ENCODE assay signal across 12 cellular contexts in the genomic region with DNA sequence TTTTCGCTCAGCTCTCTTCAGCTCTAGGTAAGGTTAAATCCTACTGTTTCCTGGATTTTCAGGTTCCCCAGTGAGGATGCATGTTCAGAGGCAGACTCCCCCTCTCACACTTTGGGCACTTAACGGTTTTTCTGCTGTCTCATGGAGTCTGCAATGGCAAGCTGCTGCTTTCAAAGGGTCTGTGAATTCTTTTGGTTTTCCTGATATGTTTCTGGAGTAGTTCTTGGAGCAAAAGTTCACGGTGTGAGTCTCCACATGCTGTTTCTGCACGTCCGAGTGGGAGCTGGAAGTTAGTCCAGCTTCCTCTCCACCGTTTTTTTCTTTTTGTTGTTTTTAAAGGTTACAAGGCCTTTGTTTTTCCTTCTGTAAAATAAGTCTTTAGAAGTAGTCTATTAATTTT. TPM values are rescaled to one million over a fixed set of nuclear protein-coding genes. Genes with fewer than 3 reads are reported as not detected.
A peak's percentile ranks its signal among the peaks of the same experiment; 100 is the strongest.
DNase-seq lines count a peak whose midpoint lies in the region; ATAC-seq and TF ChIP-seq lines count a peak whose summit lies in the region.
"Had no signal": no experiment of that assay in that cellular context is flagged by ENCODE, and none has a peak within 500 bp of the region (broad histone marks: within the 10 kb centered on the region; RNA-seq: fewer than 3 reads in every experiment).

No MANE protein-coding gene starts in this region.

- CTCF ChIA-PET in activated CD8-positive, alpha-beta T cell treated with anti-CD3 and anti-CD28 coated beads, Interleukin-2, amount 10 ng/mL, durations not matched to agents 7 days and 5 days (lab: Charles Lee), result no interaction called here
- CTCF ChIA-PET in activated CD4-positive, alpha-beta memory T cell treated with anti-CD3 and anti-CD28 coated beads for 36 hours (lab: Charles Lee), result no interaction called here

- H3K27ac Mint-ChIP-seq in activated naive CD4-positive, alpha-beta T cell treated with anti-CD3 and anti-CD28 coated beads, Interleukin-2, amount 50 U/mL, for 24 hours, result peak overlapping the region; percentile 86
- peak overlapping the region; percentile 17 for H3K27ac Mint-ChIP-seq in activated CD8-positive, alpha-beta T cell treated with anti-CD3 and anti-CD28 coated beads, Interleukin-2, amount 10 ng/mL, durations not matched to agents 7 days and 5 days
- peak overlapping the region; percentile 63 for H3K27ac Mint-ChIP-seq in stimulated activated memory B cell treated with anti-CD40 and anti-IgM and Interleukin-4, amounts not matched to agents 10 μg/mL and 1 μg/mL and 100 μg/mL, for 72 hours
- H3K27ac Mint-ChIP-seq in activated CD4-positive, alpha-beta memory T cell treated with anti-CD3 and anti-CD28 coated beads for 36 hours, result no peak overlapping the region

- H3K9me3 ChIP-seq in prostate gland, result no peaks in the 10 kb centered on the region
- H3K9me3 ChIP-seq: pancreas, suprapubic skin had no signal

- no peak for DNase-seq in activated naive CD4-positive, alpha-beta T cell (lab: John Stamatoyannopoulos, UW)
- DNase-seq in activated CD8-positive, alpha-beta T cell treated with anti-CD3 and anti-CD28 coated beads, Interleukin-2, amount 10 ng/mL, durations not matched to agents 7 days and 5 days, result no peak
- DNase-seq in iris pigment epithelial cell (ENCODE audit: low read depth), result peak; percentile 11
- DNase-seq in prostate gland (ENCODE audit: low spot score), result no peak
- DNase-seq in activated CD4-positive, alpha-beta memory T cell treated with anti-CD3 and anti-CD28 coated beads for 36 hours, result no peak
- DNase-seq: amniotic stem cell, pancreas, SW 1271 had no signal

- no peaks in the 10 kb centered on the region for H3K4me1 ChIP-seq in prostate gland (replicated peaks)

- H3K27ac ChIP-seq in prostate gland, result no peak overlapping the region
- H3K27ac ChIP-seq: suprapubic skin had no signal

- H3K36me3 ChIP-seq in prostate gland, result no peaks in the 10 kb centered on the region
- H3K36me3 ChIP-seq: pancreas, suprapubic skin had no signal

- H3K4me3 Mint-ChIP-seq in activated naive CD4-positive, alpha-beta T cell treated with anti-CD3 and anti-CD28 coated beads, Interleukin-2, amount 50 U/mL, for 24 hours, result peak overlapping the region; percentile 26
- H3K4me3 Mint-ChIP-seq in activated CD8-positive, alpha-beta T cell treated with anti-CD3 and anti-CD28 coated beads, Interleukin-2, amount 10 ng/mL, durations not matched to agents 7 days and 5 days, result no peak overlapping the region
- H3K4me3 Mint-ChIP-seq in stimulated activated memory B cell treated with anti-CD40 and anti-IgM and Interleukin-4, amounts not matched to agents 10 μg/mL and 1 μg/mL and 100 μg/mL, for 72 hours, result no peak overlapping the region
- H3K4me3 Mint-ChIP-seq in activated CD4-positive, alpha-beta memory T cell treated with anti-CD3 and anti-CD28 coated beads for 36 hours, result no peak overlapping the region

- POLR2A ChIA-PET in activated CD8-positive, alpha-beta T cell treated with anti-CD3 and anti-CD28 coated beads, Interleukin-2, amount 10 ng/mL, durations not matched to agents 7 days and 5 days (lab: Charles Lee), result no interaction called here
- POLR2A ChIA-PET in activated CD4-positive, alpha-beta memory T cell treated with anti-CD3 and anti-CD28 coated beads for 36 hours (lab: Charles Lee), result no interaction called here

- 74% methylated on average over 6 of the region's 6 CpGs for WGBS in prostate gland

- no peaks in the 10 kb centered on the region for H3K27me3 ChIP-seq in prostate gland (replicated peaks; ENCODE audit: insufficient read depth)
- H3K27me3 ChIP-seq: pancreas, suprapubic skin had no signal

- no peak for TF ChIP-seq POLR2A in prostate gland (IDR thresholded peaks at IDR 0.05)

- no peak for ATAC-seq in activated CD8-positive, alpha-beta T cell treated with anti-CD3 and anti-CD28 coated beads, Interleukin-2, amount 10 ng/mL, durations not matched to agents 7 days and 5 days
- ATAC-seq in stimulated activated memory B cell treated with anti-CD40 and anti-IgM and Interleukin-4, amounts not matched to agents 10 μg/mL and 1 μg/mL and 100 μg/mL, for 72 hours, result no peak
- ATAC-seq in HG03378 (IDR thresholded peaks at IDR 0.05; ENCODE audit: unreplicated experiment), result no peak

- peaks cover 31% of the 10 kb centered on the region for H3K4me1 Mint-ChIP-seq in activated naive CD4-positive, alpha-beta T cell treated with anti-CD3 and anti-CD28 coated beads, Interleukin-2, amount 50 U/mL, for 24 hours
- peaks cover 39% of the 10 kb centered on the region for H3K4me1 Mint-ChIP-seq in activated CD8-positive, alpha-beta T cell treated with anti-CD3 and anti-CD28 coated beads, Interleukin-2, amount 10 ng/mL, durations not matched to agents 7 days and 5 days (ENCODE audit: low read depth)
- H3K4me1 Mint-ChIP-seq in stimulated activated memory B cell treated with anti-CD40 and anti-IgM and Interleukin-4, amounts not matched to agents 10 μg/mL and 1 μg/mL and 100 μg/mL, for 72 hours, result peaks cover 21% of the 10 kb centered on the region
- peaks cover 52% of the 10 kb centered on the region for H3K4me1 Mint-ChIP-seq in activated CD4-positive, alpha-beta memory T cell treated with anti-CD3 and anti-CD28 coated beads for 36 hours (ENCODE audit: low read depth)

- no peaks in the 10 kb centered on the region for H3K27me3 Mint-ChIP-seq in activated naive CD4-positive, alpha-beta T cell treated with anti-CD3 and anti-CD28 coated beads, Interleukin-2, amount 50 U/mL, for 24 hours
- no peaks in the 10 kb centered on the region for H3K27me3 Mint-ChIP-seq in activated CD8-positive, alpha-beta T cell treated with anti-CD3 and anti-CD28 coated beads, Interleukin-2, amount 10 ng/mL, durations not matched to agents 7 days and 5 days (ENCODE audit: low read depth)
- no peaks in the 10 kb centered on the region for H3K27me3 Mint-ChIP-seq in stimulated activated memory B cell treated with anti-CD40 and anti-IgM and Interleukin-4, amounts not matched to agents 10 μg/mL and 1 μg/mL and 100 μg/mL, for 72 hours
- H3K27me3 Mint-ChIP-seq in activated CD4-positive, alpha-beta memory T cell treated with anti-CD3 and anti-CD28 coated beads for 36 hours, result no peaks in the 10 kb centered on the region

- TF ChIP-seq CTCF in prostate gland (IDR thresholded peaks at IDR 0.05), result no peak

- intact Hi-C loops in prostate gland (cut with DNase I), result no loop called here
- intact Hi-C loops in activated CD4-positive, alpha-beta memory T cell treated with anti-CD3 and anti-CD28 coated beads for 36 hours (cut with micrococcal nuclease), result no loop called here

- H3K36me3 Mint-ChIP-seq in activated naive CD4-positive, alpha-beta T cell treated with anti-CD3 and anti-CD28 coated beads, Interleukin-2, amount 50 U/mL, for 24 hours, result peaks cover 13% of the 10 kb centered on the region
- peaks cover 17% of the 10 kb centered on the region for H3K36me3 Mint-ChIP-seq in activated CD8-positive, alpha-beta T cell treated with anti-CD3 and anti-CD28 coated beads, Interleukin-2, amount 10 ng/mL, durations not matched to agents 7 days and 5 days (ENCODE audit: low read depth)
- H3K36me3 Mint-ChIP-seq in stimulated activated memory B cell treated with anti-CD40 and anti-IgM and Interleukin-4, amounts not matched to agents 10 μg/mL and 1 μg/mL and 100 μg/mL, for 72 hours, result peaks cover 19% of the 10 kb centered on the region
- peaks cover 6% of the 10 kb centered on the region for H3K36me3 Mint-ChIP-seq in activated CD4-positive, alpha-beta memory T cell treated with anti-CD3 and anti-CD28 coated beads for 36 hours

- H3K4me3 ChIP-seq in prostate gland, result no peak overlapping the region
- H3K4me3 ChIP-seq: pancreas, suprapubic skin had no signal

- no peaks in the 10 kb centered on the region for H3K9me3 Mint-ChIP-seq in activated naive CD4-positive, alpha-beta T cell treated with anti-CD3 and anti-CD28 coated beads, Interleukin-2, amount 50 U/mL, for 24 hours
- H3K9me3 Mint-ChIP-seq in activated CD8-positive, alpha-beta T cell treated with anti-CD3 and anti-CD28 coated beads, Interleukin-2, amount 10 ng/mL, durations not matched to agents 7 days and 5 days (ENCODE audit: insufficient read depth), result no peaks in the 10 kb centered on the region
- no peaks in the 10 kb centered on the region for H3K9me3 Mint-ChIP-seq in stimulated activated memory B cell treated with anti-CD40 and anti-IgM and Interleukin-4, amounts not matched to agents 10 μg/mL and 1 μg/mL and 100 μg/mL, for 72 hours
- no peaks in the 10 kb centered on the region for H3K9me3 Mint-ChIP-seq in activated CD4-positive, alpha-beta memory T cell treated with anti-CD3 and anti-CD28 coated beads for 36 hours

RNA-seq across cellular contexts. Expression of a gene that starts 35.5 kb away (rescaled TPM):
- total RNA-seq in activated CD8-positive, alpha-beta T cell treated with anti-CD3 and anti-CD28 coated beads, Interleukin-2, amount 10 ng/mL, durations not matched to agents 7 days and 5 days, result 10 to 100 TPM; 12.3 to 14.2 TPM
- total RNA-seq in prostate gland, result 1 to 10 TPM; 1.4 to 8.2 TPM
- total RNA-seq in activated CD4-positive, alpha-beta memory T cell treated with anti-CD3 and anti-CD28 coated beads for 36 hours, result 10 to 100 TPM; 16.4 to 17.4 TPM
